Comparison of ENCODE assay signal across 11 cellular contexts in genomic region chr11:76734456-76735217, GRCh38. TPM values are rescaled to one million over a fixed set of nuclear protein-coding genes. Genes with fewer than 3 reads are reported as not detected.
A peak's percentile ranks its signal among the peaks of the same experiment; 100 is the strongest.
DNase-seq lines count a peak whose midpoint lies in the region; ATAC-seq and TF ChIP-seq lines count a peak whose summit lies in the region.
"Had no signal": no experiment of that assay in that cellular context is flagged by ENCODE, and none has a peak within 500 bp of the region (broad histone marks: within the 10 kb centered on the region; RNA-seq: fewer than 3 reads in every experiment).

No MANE protein-coding gene starts in this region.

- no peak overlapping the region for H3K27ac ChIP-seq in mesenchymal stem cell (ENCODE audit: low read length, poor library complexity, severe bottlenecking)
- H3K27ac ChIP-seq: 22Rv1, BLaER1, SJCRH30 had no signal

- peak overlapping the region; percentile 56 for H4K8ac ChIP-seq in mesenchymal stem cell (ENCODE audit: low read length)

- DNase-seq in NCI-H146 (lab: John Stamatoyannopoulos, UW) (peak; percentile 25), NCI-H146 treated with DMSO at 0.1 percent for 48 hours (lab: John Stamatoyannopoulos, UW; ENCODE audit: unreplicated experiment) (no peak), WTC11 (ENCODE audit: low spot score) (no peak), mesenchymal stem cell (no peak), type B pancreatic cell (ENCODE audit: extremely low spot score, unreplicated experiment) (no peak), NCI-H748 (lab: John Stamatoyannopoulos, UW; ENCODE audit: unreplicated experiment) (no peak), NCI-H774 (lab: John Stamatoyannopoulos, UW) (no peak)

- CTCF ChIA-PET in WTC11 (lab: Charles Lee): interaction anchor here (0.6 to 7.2 kb wide), 61 partner anchors 9 to 1494 kb away, joined by 3 to 135 read pairs (median 5); partner anchors contain the start of genes B3GNT6, CAPN5, MYO7A and TSKU

- no peak overlapping the region for H2BK15ac ChIP-seq in mesenchymal stem cell (ENCODE audit: low read depth, poor library complexity, severe bottlenecking)

- no peaks in the 10 kb centered on the region for H3K9me3 ChIP-seq in mesenchymal stem cell (ENCODE audit: control insufficient read depth, low read length)
- H3K9me3 ChIP-seq: BLaER1, SJCRH30 had no signal

- H2AK5ac ChIP-seq in mesenchymal stem cell (ENCODE audit: low read length, severe bottlenecking): no peak overlapping the region

- no peak overlapping the region for H2BK5ac ChIP-seq in mesenchymal stem cell (ENCODE audit: low read depth, low read length, poor library complexity, severe bottlenecking)

- no peak overlapping the region for H3K4me3 Mint-ChIP-seq in WTC11
- H3K4me3 Mint-ChIP-seq in type B pancreatic cell: no peak overlapping the region

- H3K4me3 ChIP-seq in mesenchymal stem cell (ENCODE audit: insufficient read depth in 1 of 2, low read depth in 1 of 2, low read length in 2 of 2): no peak overlapping the region
- H3K4me3 ChIP-seq: BLaER1, SJCRH30 had no signal

- H2AFZ ChIP-seq in mesenchymal stem cell (ENCODE audit: low read depth, low read length): peak overlapping the region; percentile 7

- no peak overlapping the region for H2BK120ac ChIP-seq in mesenchymal stem cell (ENCODE audit: low read depth, low read length)

- peaks cover 25 to 26% of the 10 kb centered on the region in 2 experiments for H3K27me3 ChIP-seq in mesenchymal stem cell (ENCODE audit: control insufficient read depth in 1 of 2, insufficient read depth in 1 of 2, low read length in 2 of 2)
- H3K27me3 ChIP-seq: BLaER1, SJCRH30 had no signal

- H3K23ac ChIP-seq in mesenchymal stem cell (ENCODE audit: low read length in 2 of 2): no peak overlapping the region

- WGBS in mesenchymal stem cell: 42% methylated on average over 8 of the region's 9 CpGs

- H3K27ac Mint-ChIP-seq in WTC11 (peak overlapping the region; percentile 67; the same call in 1 of the 2 replicates), type B pancreatic cell (peak overlapping the region; percentile 39)

- H4K91ac ChIP-seq in mesenchymal stem cell (ENCODE audit: low read length): no peak overlapping the region

- no peak overlapping the region for H2BK12ac ChIP-seq in mesenchymal stem cell (ENCODE audit: low read length in 2 of 2)

- TF ChIP-seq CTCF in WTC11 (IDR thresholded peaks at IDR 0.05) (no peak), type B pancreatic cell (conservative IDR thresholded peaks at IDR 0.05) (no peak)

- no peaks in the 10 kb centered on the region for H3K9me3 Mint-ChIP-seq in WTC11
- H3K9me3 Mint-ChIP-seq in type B pancreatic cell: no peaks in the 10 kb centered on the region

- H3K79me1 ChIP-seq in mesenchymal stem cell (replicated peaks; ENCODE audit: low read length, poor library complexity, severe bottlenecking): no peaks in the 10 kb centered on the region

- H3K9ac ChIP-seq in mesenchymal stem cell (ENCODE audit: low read length): peak overlapping the region; percentile 30
- H3K9ac ChIP-seq: BLaER1 had no signal

- H3K18ac ChIP-seq in mesenchymal stem cell (ENCODE audit: low read depth in 1 of 2, low read length in 2 of 2): peak overlapping the region in 1 of 2 experiments; percentile 21

- no peak overlapping the region for H3K4ac ChIP-seq in mesenchymal stem cell (ENCODE audit: low read depth in 1 of 2, low read length in 2 of 2)

- no peaks in the 10 kb centered on the region for H3K36me3 ChIP-seq in mesenchymal stem cell (ENCODE audit: control insufficient read depth in 1 of 2, insufficient read depth in 2 of 2, low read depth in 1 of 2, low read length in 2 of 2)
- H3K36me3 ChIP-seq: BLaER1, SJCRH30 had no signal

- H3K36me3 Mint-ChIP-seq in WTC11 (no peaks in the 10 kb centered on the region), type B pancreatic cell (no peaks in the 10 kb centered on the region)

- H3K14ac ChIP-seq in mesenchymal stem cell (ENCODE audit: low read length in 2 of 2): no peak overlapping the region

- ATAC-seq in WTC11 (no peak; the same call in 1 of the 2 replicates), GM21723 (IDR thresholded peaks at IDR 0.05; ENCODE audit: unreplicated experiment) (no peak)

- H3K27me3 Mint-ChIP-seq in WTC11 (ENCODE audit: low read depth) (peaks cover 2% of the 10 kb centered on the region; the same call in 1 of the 2 replicates), type B pancreatic cell (peaks cover 21% of the 10 kb centered on the region)

- POLR2A ChIA-PET in WTC11 (lab: Charles Lee): interaction anchor here (0.8 to 1.3 kb wide), 3 partner anchors 48 to 64 kb away, joined by 3 to 4 read pairs (median 3); partner anchors contain the start of gene TSKU

- peaks cover 3% of the 10 kb centered on the region for H3K4me1 ChIP-seq in mesenchymal stem cell (ENCODE audit: control insufficient read depth, insufficient read depth, low read depth, low read length)
- H3K4me1 ChIP-seq: BLaER1, SJCRH30 had no signal

- H3K4me2 ChIP-seq in mesenchymal stem cell (ENCODE audit: low read length, poor library complexity, severe bottlenecking): no peak overlapping the region
- H3K4me2 ChIP-seq: BLaER1 had no signal

- H3K4me1 Mint-ChIP-seq in WTC11 (peaks cover 33% of the 10 kb centered on the region), type B pancreatic cell (ENCODE audit: unreplicated experiment) (peaks cover 15% of the 10 kb centered on the region)

TF ChIP-seq in WTC11, 78 proteins besides CTCF, POLR2A, EP300 and RAD21:
- TF ChIP-seq ZNF423 (CRISPR knock-in tag; IDR thresholded peaks at IDR 0.05) (peak; percentile 70), AFF4 (CRISPR knock-in tag; IDR thresholded peaks at IDR 0.05; ENCODE audit: borderline replicate concordance) (no peak)
TF ChIP-seq in WTC11: peak in this region for 1.

RNA-seq across cellular contexts. Expression of gene TSKU, which starts 48.5 kb away (rescaled TPM):
- 24.0 to 30.3 TPM (median 24.4 TPM) in 3 replicates for total RNA-seq in WTC11 (2021)
- polyA plus RNA-seq in mesenchymal stem cell (2013, experiment 1 of 2): 47.5 TPM
- 48.4 TPM for polyA plus RNA-seq in mesenchymal stem cell (2013, experiment 2 of 2)
- total RNA-seq in type B pancreatic cell (ENCODE audit: low replicate concordance): 32.8 and 36.7 TPM in 2 replicates
